In the genomic region with DNA sequence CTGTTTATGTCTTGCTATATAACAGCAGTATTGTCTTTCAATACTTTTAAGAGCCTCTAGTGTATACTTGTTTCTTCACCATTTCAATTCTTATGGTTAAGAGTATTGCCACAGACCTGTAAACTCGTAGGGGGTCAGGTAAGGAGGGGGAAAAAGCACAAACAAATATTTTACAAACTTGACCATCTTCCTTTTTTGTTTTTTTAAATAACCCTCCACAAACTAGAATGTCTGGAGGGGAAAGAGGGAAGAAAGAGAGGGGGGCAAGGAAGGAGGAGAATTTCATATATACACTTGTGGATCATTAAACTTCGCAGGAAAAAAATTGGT, we compare ENCODE assay signal across 21 cellular contexts. TPM values are rescaled to one million over a fixed set of nuclear protein-coding genes. Genes with fewer than 3 reads are reported as not detected.
A peak's percentile ranks its signal among the peaks of the same experiment; 100 is the strongest.
DNase-seq lines count a peak whose midpoint lies in the region; ATAC-seq, FAIRE-seq and TF ChIP-seq lines count a peak whose summit lies in the region.
"Had no signal": no experiment of that assay in that cellular context is flagged by ENCODE, and none has a peak within 500 bp of the region (broad histone marks: within the 10 kb centered on the region; RNA-seq: fewer than 3 reads in every experiment).

No MANE protein-coding gene starts in this region.

- DNase-seq in NCI-H1092 treated with DMSO at 0.1 percent for 48 hours (lab: John Stamatoyannopoulos, UW) (peak; percentile 76), NCI-H1092 (lab: John Stamatoyannopoulos, UW) (no peak), LNCaP clone FGC (ENCODE audit: low read depth) (no peak), epithelial cell of esophagus (ENCODE audit: low read depth) (peak; percentile 28), progenitor cell of endocrine pancreas (ENCODE audit: low spot score, unreplicated experiment) (no peak), pancreas (no peak)
- DNase-seq in stimulated activated CD4-positive, alpha-beta T cell treated with anti-CD3 and anti-CD28 coated beads, Interleukin-4, amount 100 ng/mL, for 4 hours, result no peak
- DNase-seq: activated effector memory CD4-positive, alpha-beta T cell treated with anti-CD3 and anti-CD28 coated beads, Interleukin-2, amount 50 U/mL, for 16 hours; heart right ventricle; kidney; NCI-H2081 treated with DMSO at 0.1 percent for 48 hours; occipital lobe; stimulated activated CD4-positive, alpha-beta T cell treated with anti-CD3 and anti-CD28 coated beads, Interleukin-4, amount 100 ng/mL, for 24 hours; thyroid gland had no signal

- peaks cover 37% of the 10 kb centered on the region for H3K36me3 Mint-ChIP-seq in progenitor cell of endocrine pancreas (ENCODE audit: insufficient read depth)

- H3K36me3 ChIP-seq in pancreas, result no peaks in the 10 kb centered on the region
- H3K36me3 ChIP-seq: ascending aorta, heart right ventricle, Peyer's patch, thyroid gland had no signal

- intact Hi-C loops in pancreas (cut with DNase I), result no loop called here

- H3K4me3 Mint-ChIP-seq in progenitor cell of endocrine pancreas (ENCODE audit: low read depth), result peak overlapping the region; percentile 88
- H3K4me3 Mint-ChIP-seq: dendritic cell treated with granulocyte-macrophage colony-stimulating factor and Interleukin-4, amounts not matched to agents 40 ng/mL and 50 ng/mL, for 4 days had no signal

- H3K4me3 ChIP-seq in LNCaP clone FGC (ENCODE audit: low read depth, low read length), result peak overlapping the region; percentile 69
- peak overlapping the region; percentile 62 for H3K4me3 ChIP-seq in epithelial cell of esophagus (ENCODE audit: low read length)
- H3K4me3 ChIP-seq in pancreas, result no peak overlapping the region
- H3K4me3 ChIP-seq: ascending aorta, heart right ventricle, thyroid gland had no signal

- no peak for FAIRE-seq in pancreas (lab: Jason Lieb, UNC)
- FAIRE-seq: A204.1, kidney had no signal

- TF ChIP-seq CTCF in LNCaP clone FGC (IDR thresholded peaks at IDR 0.05; ENCODE audit: control insufficient read depth, extremely low read depth, insufficient read depth) (no peak), epithelial cell of esophagus (IDR thresholded peaks at IDR 0.05; ENCODE audit: insufficient read depth, low read depth, low read length, missing control alignments) (no peak), progenitor cell of endocrine pancreas (IDR thresholded peaks at IDR 0.05; ENCODE audit: unreplicated experiment) (no peak), pancreas (IDR thresholded peaks at IDR 0.05) (no peak)

- H3K27me3 ChIP-seq in pancreas, result peaks cover 12 to 29% (median 21%) of the 10 kb centered on the region in 4 donors

- peak overlapping the region; percentile 95 for H3K27ac Mint-ChIP-seq in progenitor cell of endocrine pancreas
- H3K27ac Mint-ChIP-seq: dendritic cell treated with granulocyte-macrophage colony-stimulating factor and Interleukin-4, amounts not matched to agents 40 ng/mL and 50 ng/mL, for 4 days had no signal

- no peaks in the 10 kb centered on the region for H3K27me3 Mint-ChIP-seq in progenitor cell of endocrine pancreas

- peaks cover 0 to 4% (median 2%) of the 10 kb centered on the region in 3 donors for H3K4me1 ChIP-seq in pancreas

- H3K4me1 Mint-ChIP-seq in progenitor cell of endocrine pancreas (ENCODE audit: low read depth), result peaks cover 43% of the 10 kb centered on the region

- WGBS in pancreas, 2 donors, result 53 to 54% methylated on average over 2 of the region's 2 CpGs

- no peaks in the 10 kb centered on the region for H3K9me3 Mint-ChIP-seq in progenitor cell of endocrine pancreas (ENCODE audit: low read depth)
- H3K9me3 Mint-ChIP-seq: dendritic cell treated with granulocyte-macrophage colony-stimulating factor and Interleukin-4, amounts not matched to agents 40 ng/mL and 50 ng/mL, for 4 days had no signal

- H3K9me3 ChIP-seq in pancreas, result peaks cover 0 to 3% (median 0%) of the 10 kb centered on the region in 4 donors
- H3K9me3 ChIP-seq: ascending aorta, heart right ventricle, Peyer's patch, thyroid gland had no signal

- ATAC-seq in pancreas (no peak), HG03469 (IDR thresholded peaks at IDR 0.05; ENCODE audit: unreplicated experiment) (no peak)
- ATAC-seq: heart right ventricle had no signal

- no peak overlapping the region for H3K27ac ChIP-seq in pancreas
- H3K27ac ChIP-seq: ascending aorta, heart right ventricle, thyroid gland had no signal

RNA-seq across cellular contexts. Expression of gene FOXA1, which starts 4.3 kb away (rescaled TPM):
- 187 and 196 TPM in 2 replicates for total RNA-seq in progenitor cell of endocrine pancreas
- total RNA-seq in pancreas, result 1 to 10 TPM in 1 of 6 donors, under 1 TPM in 5; 0.34 to 1.4 (median 0.53) TPM
- polyA plus RNA-seq in pancreas, result under 1 TPM; 0.12 to 0.15 TPM
- total RNA-seq: ascending aorta, heart right ventricle, kidney, occipital lobe, skeletal muscle tissue had no signal
- polyA plus RNA-seq: CD14-positive monocyte, heart right ventricle had no signal

RNA-seq across cellular contexts. Expression of gene TTC6, which starts 4.7 kb away (rescaled TPM):
- total RNA-seq in progenitor cell of endocrine pancreas (39.3 and 46.7 TPM in 2 replicates), pancreas (under 1 TPM in 4 of 6 donors, not detected in 2; 0.04 to 0.43 (median 0.22) TPM)
- polyA plus RNA-seq in pancreas, result under 1 TPM in 1 of 2 donors, not detected in 1; under 0.01 TPM
- total RNA-seq: ascending aorta, heart right ventricle, kidney had no signal
- polyA plus RNA-seq: CD14-positive monocyte, heart right ventricle had no signal

Comparison
In these comparisons a context has a peak if more than half of its experiments do, and no peak if none do; other contexts are left out.
1. DNase-seq: peak in NCI-H1092 treated with DMSO at 0.1 percent for 48 hours (single experiment) and epithelial cell of esophagus (single experiment); none in NCI-H1092 (single experiment), LNCaP clone FGC (single experiment), progenitor cell of endocrine pancreas (single experiment), pancreas (0 of 6) and stimulated activated CD4-positive, alpha-beta T cell treated with anti-CD3 and anti-CD28 coated beads, Interleukin-4, amount 100 ng/mL, for 4 hours (0 of 2).
2. H3K4me3 ChIP-seq: peak in LNCaP clone FGC (single experiment) and epithelial cell of esophagus (single experiment); none in pancreas (0 of 4).
3. RNA of gene FOXA1, which starts 4.3 kb away (total RNA-seq): 187 to 196 TPM in progenitor cell of endocrine pancreas; 0.34 to 1.4 TPM in pancreas; every median in the first group is over 10 times any median in the second.
4. RNA of gene TTC6, which starts 4.7 kb away (total RNA-seq): 39.3 to 46.7 TPM in progenitor cell of endocrine pancreas; 0.04 to 0.43 TPM in pancreas; every median in the first group is over 10 times any median in the second.